ENCODE assay signal across 15 cellular contexts in the genomic region with DNA sequence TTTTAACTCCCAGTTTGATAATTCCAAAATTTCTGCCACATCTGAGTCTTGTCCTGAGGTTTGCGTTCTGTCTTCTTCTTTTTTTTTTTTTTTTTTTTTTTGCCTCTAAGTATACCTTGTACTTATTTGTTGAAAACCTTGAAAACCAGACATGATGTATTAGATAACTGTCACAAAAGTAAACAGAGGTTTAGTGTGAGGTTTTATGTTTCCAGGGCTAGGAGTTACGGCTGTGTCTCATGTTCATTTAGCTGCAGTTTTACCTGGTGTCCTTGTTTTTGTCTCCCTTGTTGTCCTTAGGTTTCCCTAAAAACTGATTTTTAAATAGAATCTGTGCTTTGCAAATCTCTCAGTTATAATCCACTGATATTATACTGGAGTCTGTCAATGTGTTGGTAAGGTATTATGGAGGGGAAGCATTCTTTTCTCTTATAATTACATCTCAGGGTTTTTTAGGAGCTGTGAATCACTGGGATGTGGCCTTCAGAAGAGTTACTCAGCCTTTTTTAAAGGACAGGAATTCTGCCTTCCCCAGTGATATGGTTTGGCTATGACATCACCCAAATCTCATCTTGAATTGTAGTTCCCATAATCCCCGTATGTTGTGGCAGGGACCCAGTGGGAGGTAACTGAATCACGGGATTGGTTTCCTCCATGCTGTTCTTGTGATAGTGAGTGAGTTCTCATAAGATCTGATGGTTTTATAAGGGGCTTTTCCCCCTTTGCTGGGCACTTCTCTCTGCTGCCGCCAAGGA.
A peak's percentile ranks its signal among the peaks of the same experiment; 100 is the strongest.
DNase-seq lines count a peak whose midpoint lies in the region; ATAC-seq and TF ChIP-seq lines count a peak whose summit lies in the region.
"Had no signal": no experiment of that assay in that cellular context is flagged by ENCODE, and none has a peak within 500 bp of the region (broad histone marks: within the 10 kb centered on the region; RNA-seq: fewer than 3 reads in every experiment).

No MANE protein-coding gene starts in this region.

- WGBS in SK-N-SH (ENCODE audit: low lambda C conversion rate): 26% methylated on average over 5 of the region's 5 CpGs

- peaks cover 25% of the 10 kb centered on the region for H3K4me1 Mint-ChIP-seq in activated CD4-positive, alpha-beta T cell treated with anti-CD3 and anti-CD28 coated beads, Interleukin-2, amount 10 ng/mL, durations not matched to agents 7 days and 5 days

- no peaks in the 10 kb centered on the region for H3K36me3 ChIP-seq in SK-N-SH (replicated peaks in 1 of 2; ENCODE audit: control insufficient read depth in 1 of 2, insufficient read depth in 2 of 2, low read length in 1 of 2)
- H3K36me3 ChIP-seq: neutrophil, tibial nerve had no signal

- CTCF ChIA-PET in activated CD4-positive, alpha-beta T cell treated with anti-CD3 and anti-CD28 coated beads, Interleukin-2, amount 10 ng/mL, durations not matched to agents 7 days and 5 days (lab: Charles Lee): no interaction called here
- CTCF ChIA-PET in SK-N-SH (lab: Yijun Ruan, JAX): no interaction called here

- no peaks in the 10 kb centered on the region; the same call in 1 of the 2 replicates for H3K27me3 ChIP-seq in SK-N-SH (ENCODE audit: insufficient read depth)
- H3K27me3 ChIP-seq: hepatocyte, neutrophil, tibial nerve had no signal

- TF ChIP-seq RAD21 in SK-N-SH (IDR thresholded peaks at IDR 0.05; ENCODE audit: low read length): no peak

- POLR2A ChIA-PET in activated CD4-positive, alpha-beta T cell treated with anti-CD3 and anti-CD28 coated beads, Interleukin-2, amount 10 ng/mL, durations not matched to agents 7 days and 5 days (lab: Charles Lee): no interaction called here
- POLR2A ChIA-PET in SK-N-SH (lab: Yijun Ruan, JAX): no interaction called here

- H3K9me3 Mint-ChIP-seq in activated CD4-positive, alpha-beta T cell treated with anti-CD3 and anti-CD28 coated beads, Interleukin-2, amount 10 ng/mL, durations not matched to agents 7 days and 5 days: peaks cover 2% of the 10 kb centered on the region

- H3K9me3 ChIP-seq in SK-N-SH: no peaks in the 10 kb centered on the region
- H3K9me3 ChIP-seq: neutrophil had no signal

- H3K36me3 Mint-ChIP-seq in activated CD4-positive, alpha-beta T cell treated with anti-CD3 and anti-CD28 coated beads, Interleukin-2, amount 10 ng/mL, durations not matched to agents 7 days and 5 days (ENCODE audit: low read depth): peaks cover 1% of the 10 kb centered on the region

- no peak for DNase-seq in activated CD4-positive, alpha-beta T cell treated with anti-CD3 and anti-CD28 coated beads, Interleukin-2, amount 10 ng/mL, durations not matched to agents 7 days and 5 days
- DNase-seq in activated CD4-positive, alpha-beta T cell treated with anti-CD3 and anti-CD28 coated beads for 4 hours: no peak
- no peak for DNase-seq in SK-N-SH
- DNase-seq in epithelial cell of esophagus (ENCODE audit: low read depth): peak; percentile 25
- peak; percentile 23 for DNase-seq in smooth muscle cell of the brain vasculature (ENCODE audit: low read depth, low spot score)
- no peak for DNase-seq in T-helper 2 cell
- DNase-seq in T-helper 1 cell: no peak
- DNase-seq: activated CD4-positive, alpha-beta T cell treated with anti-CD3 and anti-CD28 coated beads for 48 hours; left ventricle myocardium superior; NCI-H2171 treated with DMSO at 0.1 percent for 48 hours had no signal

- ATAC-seq in GM21529 (IDR thresholded peaks at IDR 0.05; ENCODE audit: unreplicated experiment): no peak
- ATAC-seq: left ventricle myocardium superior had no signal

- H2AFZ ChIP-seq in SK-N-SH (ENCODE audit: low read depth): peak overlapping the region; percentile 78; the same call in 1 of the 2 replicates
- H2AFZ ChIP-seq: hepatocyte had no signal

- TF ChIP-seq CTCF in SK-N-SH (IDR thresholded peaks at IDR 0.05): no peak
- TF ChIP-seq CTCF in epithelial cell of esophagus (IDR thresholded peaks at IDR 0.05; ENCODE audit: insufficient read depth, low read depth, low read length, missing control alignments): no peak

- no peak overlapping the region for H3K4me2 ChIP-seq in SK-N-SH
- H3K4me2 ChIP-seq: hepatocyte had no signal

- H3K79me2 ChIP-seq in SK-N-SH (ENCODE audit: insufficient read depth): no peaks in the 10 kb centered on the region
- H3K79me2 ChIP-seq: hepatocyte had no signal

- H3K4me1 ChIP-seq in SK-N-SH (ENCODE audit: control insufficient read depth in 1 of 2, insufficient read depth in 2 of 2, low read depth in 1 of 2, low read length in 1 of 2): no peaks in the 10 kb centered on the region
- H3K4me1 ChIP-seq: tibial nerve had no signal

- no peak for TF ChIP-seq EP300 in SK-N-SH (IDR thresholded peaks at IDR 0.05; ENCODE audit: borderline replicate concordance in 1 of 2, low read depth in 1 of 2, low read length in 1 of 2)

- H3K27ac ChIP-seq in SK-N-SH (ENCODE audit: low read depth in 2 of 2, low read length in 1 of 2): peak overlapping the region in 1 of 2 experiments; percentile 2; a peak in 1 of 4 replicates
- H3K27ac ChIP-seq: 22Rv1, hepatocyte, neutrophil, tibial nerve had no signal

- H4K20me1 ChIP-seq in SK-N-SH (ENCODE audit: insufficient read depth): no peaks in the 10 kb centered on the region

- H3K27ac Mint-ChIP-seq in activated CD4-positive, alpha-beta T cell treated with anti-CD3 and anti-CD28 coated beads, Interleukin-2, amount 10 ng/mL, durations not matched to agents 7 days and 5 days: peak overlapping the region; percentile 93

- H3K27me3 Mint-ChIP-seq in activated CD4-positive, alpha-beta T cell treated with anti-CD3 and anti-CD28 coated beads, Interleukin-2, amount 10 ng/mL, durations not matched to agents 7 days and 5 days: peaks cover 2% of the 10 kb centered on the region

- no peak overlapping the region for H3K9ac ChIP-seq in SK-N-SH

- H3K4me3 Mint-ChIP-seq in activated CD4-positive, alpha-beta T cell treated with anti-CD3 and anti-CD28 coated beads, Interleukin-2, amount 10 ng/mL, durations not matched to agents 7 days and 5 days: no peak overlapping the region

- H3K4me3 ChIP-seq in SK-N-SH (ENCODE audit: low read depth in 2 of 2, low read length in 1 of 2) (no peak overlapping the region), epithelial cell of esophagus (ENCODE audit: low read length) (no peak overlapping the region)
- H3K4me3 ChIP-seq: hepatocyte, tibial nerve had no signal

- no peaks in the 10 kb centered on the region; the same call in 1 of the 2 replicates for H3K9me2 ChIP-seq in SK-N-SH

- H3F3A ChIP-seq in SK-N-SH (replicated peaks; ENCODE audit: insufficient read depth): no peaks in the 10 kb centered on the region

TF ChIP-seq in SK-N-SH, 30 proteins besides CTCF, POLR2A, EP300 and RAD21:
- no peak for TF ChIP-seq MAX (IDR thresholded peaks at IDR 0.05; ENCODE audit: low read depth)

Comparison
In these comparisons a context has a peak if more than half of its experiments do, and no peak if none do; other contexts are left out.
1. DNase-seq: peak in epithelial cell of esophagus (single experiment) and smooth muscle cell of the brain vasculature (single experiment); none in activated CD4-positive, alpha-beta T cell treated with anti-CD3 and anti-CD28 coated beads, Interleukin-2, amount 10 ng/mL, durations not matched to agents 7 days and 5 days (single experiment), activated CD4-positive, alpha-beta T cell treated with anti-CD3 and anti-CD28 coated beads for 4 hours (0 of 2), SK-N-SH (single experiment), T-helper 2 cell (0 of 5) and T-helper 1 cell (0 of 5).